9 cellular contexts compared by ENCODE assay signal in genomic region chr16:4765511-4766474, GRCh38. TPM values are rescaled to one million over a fixed set of nuclear protein-coding genes. Genes with fewer than 3 reads are reported as not detected.
DNase-seq lines count a peak whose midpoint lies in the region; ATAC-seq, FAIRE-seq and TF ChIP-seq lines count a peak whose summit lies in the region.
"Had no signal": no experiment of that assay in that cellular context is flagged by ENCODE, and none has a peak within 500 bp of the region (broad histone marks: within the 10 kb centered on the region; RNA-seq: fewer than 3 reads in every experiment).

No MANE protein-coding gene starts in this region.

- H4K91ac ChIP-seq in IMR-90 (ENCODE audit: insufficient read depth, low read depth, low read length), result no peak overlapping the region; the same call in 1 of the 2 replicates

- H3K4me3 ChIP-seq in A549 (peak overlapping the region; percentile 81), IMR-90 (ENCODE audit: insufficient read depth, low read depth, low read length) (peak overlapping the region; percentile 88), bronchial epithelial cell (ENCODE audit: low read depth, low read length) (peak overlapping the region; percentile 97), mononuclear cell (ENCODE audit: low read length) (peak overlapping the region; percentile 83)

- H3K9me1 ChIP-seq in IMR-90 (ENCODE audit: insufficient read depth, low read length), result peaks cover 6% of the 10 kb centered on the region

- no peak overlapping the region for H2BK15ac ChIP-seq in IMR-90 (ENCODE audit: low read depth, low read length)

- TF ChIP-seq EP300 in A549 (IDR thresholded peaks at IDR 0.05), result no peak

- TF ChIP-seq POLR2A in A549 (IDR thresholded peaks at IDR 0.05; ENCODE audit: low read length) (no peak), IMR-90 (IDR thresholded peaks at IDR 0.05; ENCODE audit: low read depth, low read length) (no peak)

- H2AK9ac ChIP-seq in IMR-90 (replicated peaks; ENCODE audit: low read depth, low read length, poor library complexity), result peak overlapping the region; percentile 17

- peak overlapping the region; percentile 8; the same call in 1 of the 2 replicates for H3K4ac ChIP-seq in IMR-90 (ENCODE audit: low read depth, low read length)

- H2AFZ ChIP-seq in IMR-90 (replicated peaks; ENCODE audit: low read length, poor library complexity), result no peak overlapping the region

- DNase-seq in A549 (ENCODE audit: low read depth in 1 of 2, low spot score in 1 of 2), result no peak
- DNase-seq in IMR-90, result no peak
- no peak for DNase-seq in bronchial epithelial cell (ENCODE audit: low read depth)
- DNase-seq in GF-D8 (lab: John Stamatoyannopoulos, UW), result no peak
- DNase-seq in GM13977 (ENCODE audit: low spot score), result no peak
- no peak for DNase-seq in COLO668 (lab: John Stamatoyannopoulos, UW; ENCODE audit: unreplicated experiment)
- DNase-seq: stimulated activated naive CD4-positive, alpha-beta T cell treated with Interleukin-2 at 50 U/mL for 16 hours had no signal

- intact Hi-C loops in IMR-90 (cut with micrococcal nuclease), result loop anchor here (2.0 to 5.0 kb wide), 2 partner anchors 31 to 37 kb away; partner anchors contain the start of genes ANKS3, DNAAF8 and ROGDI

- no TSS peak for BruUV-seq in IMR-90 (replicated peaks; lab: Mats Ljungman, UMichigan)

- no peaks in the 10 kb centered on the region for H3K27me3 ChIP-seq in IMR-90 (ENCODE audit: control insufficient read depth, insufficient read depth, low read length)
- H3K27me3 ChIP-seq in bronchial epithelial cell (ENCODE audit: control insufficient read depth, insufficient read depth, low read length), result no peaks in the 10 kb centered on the region
- no peaks in the 10 kb centered on the region for H3K27me3 ChIP-seq in mononuclear cell (ENCODE audit: insufficient read depth, low read length)

- TF ChIP-seq CTCF in A549 (IDR thresholded peaks at IDR 0.05), result no peak
- no peak for TF ChIP-seq CTCF in IMR-90 (conservative IDR thresholded peaks at IDR 0.05; ENCODE audit: low read depth, low read length)
- no peak for TF ChIP-seq CTCF in bronchial epithelial cell (IDR thresholded peaks at IDR 0.05; ENCODE audit: insufficient read depth, low read length, severe bottlenecking)
- no peak for TF ChIP-seq CTCF in GM13977 (IDR thresholded peaks at IDR 0.05; ENCODE audit: extremely low read depth, insufficient read depth, missing control alignments)

- H4K8ac ChIP-seq in IMR-90 (ENCODE audit: low read depth in 2 of 2, low read length in 2 of 2), result 0 out of 4 replicates have a peak overlapping the region, but pooled peaks of 1 of the 2 experiments have one; percentile 4

- H3K27ac ChIP-seq in A549 (peak overlapping the region; percentile 84 to 98), IMR-90 (ENCODE audit: insufficient read depth, low read length) (peak overlapping the region; percentile 75; the same call in 1 of the 2 replicates)

- peaks cover 18 to 33% of the 10 kb centered on the region in 2 experiments; a peak in 3 of 4 replicates for H3K79me1 ChIP-seq in IMR-90 (ENCODE audit: low read depth in 1 of 2, low read length in 2 of 2)

- H3K9ac ChIP-seq in IMR-90 (ENCODE audit: low read depth, low read length), result peak overlapping the region; percentile 76

- H2BK5ac ChIP-seq in IMR-90 (ENCODE audit: low read depth, low read length, poor library complexity, severe bottlenecking), result no peak overlapping the region

- FAIRE-seq in A549 (lab: Jason Lieb, UNC) (no peak), bronchial epithelial cell (lab: Jason Lieb, UNC) (no peak)

- H2BK20ac ChIP-seq in IMR-90 (ENCODE audit: low read depth, low read length), result no peak overlapping the region

- H3K14ac ChIP-seq in IMR-90 (replicated peaks; ENCODE audit: low read depth, low read length), result no peak overlapping the region

- H3K18ac ChIP-seq in IMR-90 (ENCODE audit: low read depth, low read length), result no peak overlapping the region

- in situ Hi-C loops in IMR-90 (cut with MboI; ENCODE audit: low sequenced_read_pairs) (loop anchor here (10.0 kb wide), 1 partner anchor 189 kb away; the partner anchor contains the start of gene SEC14L5), GM13977 (cut with MboI; ENCODE audit: low pct_unique_long_range_greater_than_20kb, low sequenced_read_pairs, unreplicated experiment) (no loop called here)

- CTCF ChIA-PET in A549 (lab: Yijun Ruan, JAX), result interaction anchor here (0.6 to 1.4 kb wide), 3 partner anchors 55 to 190 kb away, joined by 3 to 6 read pairs (median 4); no protein-coding TSS in a partner anchor
- CTCF ChIA-PET in IMR-90 (lab: Yijun Ruan, JAX), result no interaction called here

- no peak overlapping the region for H4K5ac ChIP-seq in IMR-90 (ENCODE audit: low read depth, low read length)

- 74% methylated on average over 20 of the region's 26 CpGs for WGBS in A549 (ENCODE audit: missing lambda C conversion rate)
- 94% methylated on average over 12 of the region's 26 CpGs; no CpG with 5 or more reads in 1 of the 2 experiments for WGBS in IMR-90 (ENCODE audit: extremely low coverage in 2 of 2, insufficient read length in 1 of 2), 2 experiments

- H2BK120ac ChIP-seq in IMR-90 (ENCODE audit: low read depth, low read length), result no peak overlapping the region

- H3K36me3 ChIP-seq in IMR-90 (ENCODE audit: control insufficient read depth, insufficient read depth, low read length), result peaks cover 31% of the 10 kb centered on the region
- H3K36me3 ChIP-seq in bronchial epithelial cell (ENCODE audit: control insufficient read depth, insufficient read depth, low read length), result peaks cover 14% of the 10 kb centered on the region

- peak overlapping the region; percentile 1 for H2AK5ac ChIP-seq in IMR-90 (ENCODE audit: low read depth, low read length)

- H4K20me1 ChIP-seq in IMR-90 (ENCODE audit: insufficient read depth, low read length), result no peaks in the 10 kb centered on the region; the same call in 1 of the 2 replicates

- no peak overlapping the region for H3K56ac ChIP-seq in IMR-90 (ENCODE audit: extremely low read depth, insufficient read depth, low read length)

- TF ChIP-seq RAD21 in A549 (conservative IDR thresholded peaks at IDR 0.05 in 1 of 2, IDR thresholded peaks at IDR 0.05 in 1 of 2) (no peak), IMR-90 (IDR thresholded peaks at IDR 0.05; ENCODE audit: low read length) (no peak)

- H3K4me2 ChIP-seq in A549 (peak overlapping the region; percentile 85), IMR-90 (ENCODE audit: low read depth, low read length) (peak overlapping the region; percentile 82)

- ATAC-seq in A549 (no peak), IMR-90 (ENCODE audit: low read depth) (no peak), GM19452 (IDR thresholded peaks at IDR 0.05; ENCODE audit: unreplicated experiment) (no peak)

- H3K23ac ChIP-seq in IMR-90 (ENCODE audit: low read depth, low read length), result peak overlapping the region; percentile 82; the same call in 1 of the 2 replicates

- dilution Hi-C loops in IMR-90 (cut with HindIII; ENCODE audit: low sequenced_read_pairs, unreplicated experiment), result no loop called here

- H3K4me1 ChIP-seq in A549, result peaks cover 17% of the 10 kb centered on the region; the same call in 2 of the 3 replicates
- peaks cover 7% of the 10 kb centered on the region for H3K4me1 ChIP-seq in IMR-90 (ENCODE audit: control insufficient read depth, insufficient read depth, low read length)
- peaks cover 31% of the 10 kb centered on the region for H3K4me1 ChIP-seq in mononuclear cell (ENCODE audit: insufficient read depth, low read length)

- H3K9me3 ChIP-seq in A549, result no peaks in the 10 kb centered on the region
- H3K9me3 ChIP-seq in IMR-90 (ENCODE audit: control insufficient read depth, insufficient read depth, low read length), result no peaks in the 10 kb centered on the region
- H3K9me3 ChIP-seq in mononuclear cell (ENCODE audit: low read depth, low read length), result no peaks in the 10 kb centered on the region

- POLR2A ChIA-PET in A549 (lab: Yijun Ruan, JAX) (interaction anchor here (1.8 kb wide), 1 partner anchor 31 kb away, joined by 5 read pairs; the partner anchor contains the start of gene DNAAF8), IMR-90 (lab: Charles Lee; ENCODE audit: unreplicated experiment) (interaction anchor here (0.6 kb wide), 1 partner anchor 41 kb away, joined by 3 read pairs; no protein-coding TSS in a partner anchor)

RNA-seq across cellular contexts. Expression of gene ZNF500, which starts 1.2 kb away (rescaled TPM):
- 4.6 and 4.7 TPM in 2 replicates for polyA plus RNA-seq in A549 (2011; rRNA removed)
- 5.5 and 8.8 TPM in 2 replicates for polyA plus RNA-seq in A549 (2012; cell fraction: cytosol; rRNA removed)
- 18.1 and 24.3 TPM in 2 replicates for polyA plus RNA-seq in A549 (2012; cell fraction: nucleus; rRNA removed)
- 5.2 to 6.7 TPM (median 6.4 TPM) in 3 replicates for polyA plus RNA-seq in A549 (2017; fragmentation: RNase III; extraction: RNeasy Plus Mini Kit Qiagen cat#74134 plus additional on column Dnase treatment)
- 6.6 and 8.1 TPM in 2 replicates for polyA minus RNA-seq in A549 (2011; rRNA and poly(A)+ RNA removed)
- total RNA-seq in IMR-90 (2012; rRNA removed), result 4.5 and 4.7 TPM in 2 replicates
- 5.9 and 7.3 TPM in 2 replicates for polyA plus RNA-seq in IMR-90 (2012; rRNA removed)
- 2.6 and 6.0 TPM in 2 replicates for polyA plus RNA-seq in IMR-90 (2012; cell fraction: cytosol; rRNA removed)
- polyA plus RNA-seq in IMR-90 (2012; cell fraction: nucleus; rRNA removed; ENCODE audit: low replicate concordance), result 25.8 and 41.4 TPM in 2 replicates
- total RNA-seq in bronchial epithelial cell, result 5.8 TPM in 2 replicates
- 7.7 TPM for total RNA-seq in mononuclear cell

RNA-seq across cellular contexts. Expression of gene SEPTIN12, which starts 22.4 kb away (rescaled TPM):
- not detected in 2 replicates for polyA plus RNA-seq in A549 (2011; rRNA removed)
- 0.03 TPM in 1 of 2 replicates, not detected in the other for polyA plus RNA-seq in A549 (2012; cell fraction: cytosol; rRNA removed)
- polyA plus RNA-seq in A549 (2012; cell fraction: nucleus; rRNA removed), result 0.54 and 0.61 TPM in 2 replicates
- polyA plus RNA-seq in A549 (2017; fragmentation: RNase III; extraction: RNeasy Plus Mini Kit Qiagen cat#74134 plus additional on column Dnase treatment), result 0.14 TPM in 1 of 3 replicates, not detected in the others
- polyA minus RNA-seq in A549 (2011; rRNA and poly(A)+ RNA removed), result not detected in 2 replicates
- total RNA-seq in IMR-90 (2012; rRNA removed), result not detected in 2 replicates
- not detected in 2 replicates for polyA plus RNA-seq in IMR-90 (2012; rRNA removed)
- not detected in 2 replicates for polyA plus RNA-seq in IMR-90 (2012; cell fraction: cytosol; rRNA removed)
- polyA plus RNA-seq in IMR-90 (2012; cell fraction: nucleus; rRNA removed; ENCODE audit: low replicate concordance), result 0.10 TPM in 1 of 2 replicates, not detected in the other
- not detected in 2 replicates for total RNA-seq in bronchial epithelial cell
- total RNA-seq in mononuclear cell, result not detected

RNA-seq across cellular contexts. Expression of gene SMIM22, which starts 29.4 kb away (rescaled TPM):
- not detected in 2 replicates for polyA plus RNA-seq in A549 (2011; rRNA removed)
- not detected in 2 replicates for polyA plus RNA-seq in A549 (2012; cell fraction: cytosol; rRNA removed)
- not detected in 2 replicates for polyA plus RNA-seq in A549 (2012; cell fraction: nucleus; rRNA removed)
- polyA plus RNA-seq in A549 (2017; fragmentation: RNase III; extraction: RNeasy Plus Mini Kit Qiagen cat#74134 plus additional on column Dnase treatment), result not detected in 3 replicates
- not detected in 2 replicates for polyA minus RNA-seq in A549 (2011; rRNA and poly(A)+ RNA removed)
- total RNA-seq in IMR-90 (2012; rRNA removed), result not detected in 2 replicates
- polyA plus RNA-seq in IMR-90 (2012; rRNA removed), result not detected in 2 replicates
- not detected in 2 replicates for polyA plus RNA-seq in IMR-90 (2012; cell fraction: cytosol; rRNA removed)
- polyA plus RNA-seq in IMR-90 (2012; cell fraction: nucleus; rRNA removed; ENCODE audit: low replicate concordance), result not detected in 2 replicates
- 0.79 and 9.0 TPM in 2 replicates for total RNA-seq in bronchial epithelial cell
- total RNA-seq in mononuclear cell, result not detected

RNA-seq across cellular contexts. Expression of gene DNAAF8, which starts 31.5 kb away (rescaled TPM):
- 1.6 and 1.7 TPM in 2 replicates for polyA plus RNA-seq in A549 (2011; rRNA removed)
- 1.1 TPM in 2 replicates for polyA plus RNA-seq in A549 (2012; cell fraction: cytosol; rRNA removed)
- 0.58 and 1.2 TPM in 2 replicates for polyA plus RNA-seq in A549 (2012; cell fraction: nucleus; rRNA removed)
- 0.73 to 1.6 TPM (median 0.89 TPM) in 3 replicates for polyA plus RNA-seq in A549 (2017; fragmentation: RNase III; extraction: RNeasy Plus Mini Kit Qiagen cat#74134 plus additional on column Dnase treatment)
- polyA minus RNA-seq in A549 (2011; rRNA and poly(A)+ RNA removed), result 0.49 and 1.6 TPM in 2 replicates
- total RNA-seq in IMR-90 (2012; rRNA removed), result 0.54 and 0.56 TPM in 2 replicates
- polyA plus RNA-seq in IMR-90 (2012; rRNA removed), result 1.7 TPM in 2 replicates
- polyA plus RNA-seq in IMR-90 (2012; cell fraction: cytosol; rRNA removed), result 0.68 and 1.1 TPM in 2 replicates
- polyA plus RNA-seq in IMR-90 (2012; cell fraction: nucleus; rRNA removed; ENCODE audit: low replicate concordance), result 0.99 and 1.6 TPM in 2 replicates
- total RNA-seq in bronchial epithelial cell, result under 0.01 and 0.26 TPM in 2 replicates
- total RNA-seq in mononuclear cell, result not detected

RNA-seq across cellular contexts. Expression of gene ANKS3, which starts 31.7 kb away (rescaled TPM):
- polyA plus RNA-seq in A549 (2011; rRNA removed), result 19.8 and 22.7 TPM in 2 replicates
- polyA plus RNA-seq in A549 (2012; cell fraction: cytosol; rRNA removed), result 33.2 and 37.8 TPM in 2 replicates
- 67.5 and 73.3 TPM in 2 replicates for polyA plus RNA-seq in A549 (2012; cell fraction: nucleus; rRNA removed)
- polyA plus RNA-seq in A549 (2017; fragmentation: RNase III; extraction: RNeasy Plus Mini Kit Qiagen cat#74134 plus additional on column Dnase treatment), result 22.4 to 30.6 TPM (median 27.1 TPM) in 3 replicates
- polyA minus RNA-seq in A549 (2011; rRNA and poly(A)+ RNA removed), result 26.9 and 28.4 TPM in 2 replicates
- total RNA-seq in IMR-90 (2012; rRNA removed), result 22.2 and 24.4 TPM in 2 replicates
- polyA plus RNA-seq in IMR-90 (2012; rRNA removed), result 23.7 and 25.0 TPM in 2 replicates
- polyA plus RNA-seq in IMR-90 (2012; cell fraction: cytosol; rRNA removed), result 15.1 and 18.0 TPM in 2 replicates
- polyA plus RNA-seq in IMR-90 (2012; cell fraction: nucleus; rRNA removed; ENCODE audit: low replicate concordance), result 91.7 and 149 TPM in 2 replicates
- 13.3 and 16.8 TPM in 2 replicates for total RNA-seq in bronchial epithelial cell
- total RNA-seq in mononuclear cell, result 3.8 TPM
